15 cellular contexts compared by ENCODE assay signal in genomic region chr15:73717802-73718201, GRCh38. TPM values are rescaled to one million over a fixed set of nuclear protein-coding genes. Genes with fewer than 3 reads are reported as not detected.
A peak's percentile ranks its signal among the peaks of the same experiment; 100 is the strongest.
DNase-seq lines count a peak whose midpoint lies in the region; ATAC-seq, FAIRE-seq and TF ChIP-seq lines count a peak whose summit lies in the region.
"Had no signal": no experiment of that assay in that cellular context is flagged by ENCODE, and none has a peak within 500 bp of the region (broad histone marks: within the 10 kb centered on the region; RNA-seq: fewer than 3 reads in every experiment).

No MANE protein-coding gene starts in this region.

- in situ Hi-C loops in astrocyte of the cerebellum (cut with HindIII; ENCODE audit: low sequenced_read_pairs) = no loop called here

- CTCF ChIA-PET in HEK293T (lab: Yijun Ruan, JAX) = interaction anchor here (0.9 to 3.9 kb wide), 3 partner anchors 12 to 86 kb away, joined by 3 to 21 read pairs (median 4); no protein-coding TSS in a partner anchor

- no peak for FAIRE-seq in D721Med (lab: Jason Lieb, UNC)
- FAIRE-seq: G401.6 had no signal

- ATAC-seq in HG02798 (IDR thresholded peaks at IDR 0.05; ENCODE audit: poor library complexity, unreplicated experiment) = no peak

- DNase-seq in D721Med (ENCODE audit: insufficient read length, low spot score) = no peak
- peak; percentile 30 for DNase-seq in HEK293T (ENCODE audit: extremely low spot score)
- no peak for DNase-seq in astrocyte of the cerebellum (ENCODE audit: low read depth)
- peak; percentile 38 for DNase-seq in iPS-NIHi7 (ENCODE audit: extremely low spot score)
- DNase-seq in HT-29 (ENCODE audit: low spot score) = no peak
- DNase-seq in NCI-H2196 treated with DMSO at 0.1 percent for 48 hours (lab: John Stamatoyannopoulos, UW; ENCODE audit: unreplicated experiment) = no peak
- no peak for DNase-seq in NCI-H82 (lab: John Stamatoyannopoulos, UW)
- DNase-seq: hippocampal formation, KG1, NCI-H2107, T-helper 9 cell had no signal

- H3K4me3 ChIP-seq in astrocyte of the cerebellum (ENCODE audit: low read depth, low read length) = no peak overlapping the region
- H3K4me3 ChIP-seq: suprapubic skin had no signal

- POLR2A ChIA-PET in HEK293T (lab: Yijun Ruan, JAX) = interaction anchor here (1.2 kb wide), 1 partner anchor 85 kb away, joined by 4 read pairs; the partner anchor contains the start of gene NPTN

- TF ChIP-seq CTCF in D721Med (IDR thresholded peaks at IDR 0.05; ENCODE audit: insufficient read depth, missing control alignments) = peak; percentile 16
- peak; percentile 25 for TF ChIP-seq CTCF in astrocyte of the cerebellum (IDR thresholded peaks at IDR 0.05; ENCODE audit: low read depth, low read length, missing control alignments)

TF ChIP-seq in HEK293T, 16 proteins besides CTCF, POLR2A, EP300 and RAD21:
- no peak for TF ChIP-seq L3MBTL2 (conservative IDR thresholded peaks at IDR 0.05)

RNA-seq across cellular contexts. Expression of gene CD276, which starts 33.6 kb away (rescaled TPM):
- total RNA-seq in HT-29 (2014; rRNA removed; shearing (Covaris generic)) = 70.6 and 84.1 TPM in 2 replicates

RNA-seq across cellular contexts. Expression of gene INSYN1, which starts 35.3 kb away (rescaled TPM):
- total RNA-seq in HT-29 (2014; rRNA removed; shearing (Covaris generic)) = not detected in 2 replicates
- total RNA-seq: mononuclear cell had no signal

Comparison
In these comparisons a context has a peak if more than half of its experiments do, and no peak if none do; other contexts are left out.
1. DNase-seq: peak in HEK293T (single experiment) and iPS-NIHi7 (single experiment); none in D721Med (single experiment), astrocyte of the cerebellum (single experiment), HT-29 (single experiment), NCI-H2196 treated with DMSO at 0.1 percent for 48 hours (single experiment) and NCI-H82 (single experiment).